In the genomic region with DNA sequence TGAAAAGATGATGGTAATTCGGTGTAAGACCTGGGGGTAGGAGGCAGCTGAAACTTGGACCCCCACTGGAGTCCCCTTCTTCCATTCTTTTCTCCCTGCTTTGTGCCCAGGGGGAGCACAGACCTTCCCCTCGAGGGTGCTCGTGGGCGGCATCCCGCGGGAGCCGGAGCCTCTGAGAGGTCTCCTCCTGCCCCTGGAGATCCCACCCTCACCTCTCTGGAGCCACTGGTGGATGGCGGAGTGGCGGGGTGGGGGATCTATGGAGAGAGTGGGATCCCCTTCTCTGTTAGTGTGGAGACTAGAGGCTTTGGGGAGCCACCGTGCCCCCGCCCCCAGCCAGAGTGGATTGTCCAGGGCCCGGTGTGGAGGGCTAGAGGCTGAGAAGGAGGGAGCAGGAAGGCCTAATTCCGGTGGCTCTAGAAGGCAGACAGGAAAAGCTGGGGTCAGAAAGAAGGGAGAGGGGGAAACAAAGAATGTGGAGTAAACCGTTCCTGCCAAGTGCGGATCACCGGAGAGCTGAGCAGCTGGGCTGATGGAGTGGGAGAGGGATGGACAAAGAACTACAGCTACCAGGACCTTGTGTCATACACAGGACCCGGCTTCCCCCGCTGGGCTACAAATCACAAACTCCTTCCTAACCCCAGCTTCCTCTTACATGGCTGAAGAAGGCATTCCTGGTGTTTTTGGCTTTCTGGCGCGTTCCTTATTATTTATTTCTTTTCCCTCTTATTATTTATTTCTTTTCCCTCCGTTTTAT, we compare ENCODE assay signal across 1 cellular context.
TF ChIP-seq lines count a peak whose summit lies in the region.

No MANE protein-coding gene starts in this region.

TF ChIP-seq in IMR-90, 13 proteins besides CTCF, POLR2A, EP300 and RAD21:
- TF ChIP-seq, protein P1, sequence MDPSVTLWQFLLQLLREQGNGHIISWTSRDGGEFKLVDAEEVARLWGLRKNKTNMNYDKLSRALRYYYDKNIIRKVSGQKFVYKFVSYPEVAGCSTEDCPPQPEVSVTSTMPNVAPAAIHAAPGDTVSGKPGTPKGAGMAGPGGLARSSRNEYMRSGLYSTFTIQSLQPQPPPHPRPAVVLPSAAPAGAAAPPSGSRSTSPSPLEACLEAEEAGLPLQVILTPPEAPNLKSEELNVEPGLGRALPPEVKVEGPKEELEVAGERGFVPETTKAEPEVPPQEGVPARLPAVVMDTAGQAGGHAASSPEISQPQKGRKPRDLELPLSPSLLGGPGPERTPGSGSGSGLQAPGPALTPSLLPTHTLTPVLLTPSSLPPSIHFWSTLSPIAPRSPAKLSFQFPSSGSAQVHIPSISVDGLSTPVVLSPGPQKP (IDR thresholded peaks at IDR 0.05; ENCODE audit: borderline replicate concordance, low read depth, low read length): no peak
- TF ChIP-seq MXI1 (IDR thresholded peaks at IDR 0.05; ENCODE audit: borderline replicate concordance, low read depth, low read length) (no peak), RCOR1 (IDR thresholded peaks at IDR 0.05; ENCODE audit: insufficient replicate concordance, low read length) (no peak), NFE2L2 (IDR thresholded peaks at IDR 0.05; ENCODE audit: low read depth, low read length) (no peak), MAZ (IDR thresholded peaks at IDR 0.05; ENCODE audit: borderline replicate concordance, low read depth, low read length) (no peak), SMC3 (IDR thresholded peaks at IDR 0.05; ENCODE audit: low read depth, low read length) (no peak), CEBPB (IDR thresholded peaks at IDR 0.05; ENCODE audit: low read depth, low read length) (no peak), FOS (IDR thresholded peaks at IDR 0.05; ENCODE audit: low read depth, low read length) (no peak), USF2 (IDR thresholded peaks at IDR 0.05; ENCODE audit: low read depth, low read length) (no peak), BHLHE40 (IDR thresholded peaks at IDR 0.05; ENCODE audit: low read depth, low read length) (no peak), RFX5 (IDR thresholded peaks at IDR 0.05; ENCODE audit: low read depth, low read length) (no peak), MAFK (IDR thresholded peaks at IDR 0.05; ENCODE audit: low read depth, low read length) (no peak), CHD1 (IDR thresholded peaks at IDR 0.05; ENCODE audit: low read depth, low read length) (no peak)
TF ChIP-seq in IMR-90: peak in this region for 0.
